In genomic region chr16:13063457-13063856, GRCh38 we compare ENCODE assay signal across 7 cellular contexts.
"Had no signal": no experiment of that assay in that cellular context is flagged by ENCODE, and none has a peak within 500 bp of the region (broad histone marks: within the 10 kb centered on the region; RNA-seq: fewer than 3 reads in every experiment).

No MANE protein-coding gene starts in this region.

- ATAC-seq: GM23338 had no signal

- H3K9ac ChIP-seq: KMS-11 had no signal

- H3K27ac ChIP-seq: HL-60, KMS-11 had no signal

- H3K4me2 ChIP-seq: GM23338, KMS-11 had no signal

- H2AFZ ChIP-seq: GM23338 had no signal

- DNase-seq: H9, HCEC 1CT, Karpas-422, KBM-7 had no signal

- H3K4me3 ChIP-seq: GM23338 had no signal
